In genomic region chr6:64817525-64817924, GRCh38 we compare ENCODE assay signal across 26 cellular contexts.
DNase-seq lines count a peak whose midpoint lies in the region; FAIRE-seq and TF ChIP-seq lines count a peak whose summit lies in the region.
"Had no signal": no experiment of that assay in that cellular context is flagged by ENCODE, and none has a peak within 500 bp of the region (broad histone marks: within the 10 kb centered on the region; RNA-seq: fewer than 3 reads in every experiment).

No MANE protein-coding gene starts in this region.

- H3K27me3 Mint-ChIP-seq in type B pancreatic cell: no peaks in the 10 kb centered on the region
- H3K27me3 Mint-ChIP-seq: CD4-positive, alpha-beta T cell had no signal

- H3K4me1 ChIP-seq in endothelial cell of umbilical vein (ENCODE audit: control insufficient read depth, extremely low read depth, insufficient read depth, low read length) (no peaks in the 10 kb centered on the region), OCI-LY7 (ENCODE audit: insufficient read depth, low read length, poor library complexity, severe bottlenecking) (no peaks in the 10 kb centered on the region)
- H3K4me1 ChIP-seq: A549; BLaER1 treated with 17β-estradiol and CSF1 and Interleukin-3, amounts not matched to agents 10 nM and 100 nM had no signal

- H3K4me3 Mint-ChIP-seq in type B pancreatic cell: no peak overlapping the region
- H3K4me3 Mint-ChIP-seq: CD4-positive, alpha-beta T cell had no signal

- BruUV-seq in endothelial cell of umbilical vein (replicated peaks; lab: Mats Ljungman, UMichigan) (no TSS peak), OCI-LY7 (replicated peaks; lab: Mats Ljungman, UMichigan) (no TSS peak)

- H3K4me1 Mint-ChIP-seq in type B pancreatic cell (ENCODE audit: unreplicated experiment): no peaks in the 10 kb centered on the region

- H3K9me1 ChIP-seq in endothelial cell of umbilical vein (replicated peaks; ENCODE audit: control insufficient read depth, extremely low read depth, insufficient read depth, low read length): no peaks in the 10 kb centered on the region

- intact Hi-C loops in endothelial cell of umbilical vein (cut with micrococcal nuclease) (no loop called here), OCI-LY7 (cut with micrococcal nuclease; ENCODE audit: unreplicated experiment) (no loop called here)

- no peaks in the 10 kb centered on the region for H3K36me3 Mint-ChIP-seq in type B pancreatic cell

- no peak for TF ChIP-seq CTCF in endothelial cell of umbilical vein (IDR thresholded peaks at IDR 0.05; ENCODE audit: extremely low read depth in 1 of 2, insufficient read depth in 1 of 2, low read depth in 1 of 2, low read length in 2 of 2)
- no peak for TF ChIP-seq CTCF in OCI-LY7 (conservative IDR thresholded peaks at IDR 0.05; ENCODE audit: low read length)
- no peak for TF ChIP-seq CTCF in type B pancreatic cell (conservative IDR thresholded peaks at IDR 0.05)

- H3K27ac Mint-ChIP-seq in type B pancreatic cell: no peak overlapping the region
- H3K27ac Mint-ChIP-seq: CD4-positive, alpha-beta T cell had no signal

- CTCF ChIA-PET in HEK293T (lab: Yijun Ruan, JAX) (no interaction called here), endothelial cell of umbilical vein (lab: Charles Lee) (no interaction called here), OCI-LY7 (lab: Charles Lee; ENCODE audit: unreplicated experiment) (no interaction called here)

- H3K9ac ChIP-seq in endothelial cell of umbilical vein (replicated peaks; ENCODE audit: extremely low read depth, insufficient read depth, low read length): no peak overlapping the region
- H3K9ac ChIP-seq: BLaER1 treated with 17β-estradiol and CSF1 and Interleukin-3, amounts not matched to agents 10 nM and 100 nM; SK-N-SH had no signal

- no peak for TF ChIP-seq POLR2A in endothelial cell of umbilical vein (IDR thresholded peaks at IDR 0.05; ENCODE audit: low read depth, low read length)

- no peaks in the 10 kb centered on the region for H3K27me3 ChIP-seq in endothelial cell of umbilical vein (ENCODE audit: control insufficient read depth in 2 of 2, insufficient read depth in 2 of 2, low read length in 2 of 2)
- H3K27me3 ChIP-seq: BLaER1 treated with 17β-estradiol and CSF1 and Interleukin-3, amounts not matched to agents 10 nM and 100 nM had no signal

- H2AFZ ChIP-seq in endothelial cell of umbilical vein (ENCODE audit: low read depth, low read length) (no peak overlapping the region), OCI-LY7 (ENCODE audit: low read length) (no peak overlapping the region)

- H3K4me2 ChIP-seq in endothelial cell of umbilical vein (ENCODE audit: insufficient read depth, low read length): no peak overlapping the region
- H3K4me2 ChIP-seq in OCI-LY7 (ENCODE audit: low read length): no peak overlapping the region
- H3K4me2 ChIP-seq: A549; BLaER1 treated with 17β-estradiol and CSF1 and Interleukin-3, amounts not matched to agents 10 nM and 100 nM; SK-N-SH had no signal

- no peaks in the 10 kb centered on the region for H3K9me2 ChIP-seq in OCI-LY7 (ENCODE audit: insufficient read depth, low read length)

- no peak overlapping the region for H3K4me3 ChIP-seq in endothelial cell of umbilical vein (replicated peaks in 1 of 3; ENCODE audit: insufficient read depth in 1 of 3, low read depth in 1 of 3, low read length in 3 of 3)
- H3K4me3 ChIP-seq in OCI-LY7 (ENCODE audit: low read depth, low read length, poor library complexity, severe bottlenecking): no peak overlapping the region
- H3K4me3 ChIP-seq: A549; BLaER1 treated with 17β-estradiol and CSF1 and Interleukin-3, amounts not matched to agents 10 nM and 100 nM had no signal

- dilution Hi-C loops in endothelial cell of umbilical vein (cut with MboI; ENCODE audit: extremely low pct_ligation_motif_present, low sequenced_read_pairs): no loop called here

- H3K27ac ChIP-seq in endothelial cell of umbilical vein (ENCODE audit: insufficient read depth, low read depth, low read length): no peak overlapping the region
- H3K27ac ChIP-seq in OCI-LY7 (ENCODE audit: low read depth, low read length, poor library complexity, severe bottlenecking): no peak overlapping the region
- H3K27ac ChIP-seq: A549; BLaER1 treated with 17β-estradiol and CSF1 and Interleukin-3, amounts not matched to agents 10 nM and 100 nM had no signal

- H3K9me3 Mint-ChIP-seq in type B pancreatic cell: no peaks in the 10 kb centered on the region

- POLR2A ChIA-PET in HEK293T (lab: Yijun Ruan, JAX) (no interaction called here), endothelial cell of umbilical vein (lab: Charles Lee) (no interaction called here), OCI-LY7 (lab: Charles Lee) (no interaction called here)

- H4K20me1 ChIP-seq in endothelial cell of umbilical vein (replicated peaks; ENCODE audit: control insufficient read depth, extremely low read depth, insufficient read depth, low read length): no peaks in the 10 kb centered on the region
- H4K20me1 ChIP-seq in OCI-LY7 (ENCODE audit: insufficient read depth, low read length): no peaks in the 10 kb centered on the region
- H4K20me1 ChIP-seq: BLaER1 treated with 17β-estradiol and CSF1 and Interleukin-3, amounts not matched to agents 10 nM and 100 nM had no signal

- H3K36me3 ChIP-seq in endothelial cell of umbilical vein (ENCODE audit: control insufficient read depth in 2 of 2, extremely low read depth in 1 of 2, insufficient read depth in 2 of 2, low read length in 2 of 2): no peaks in the 10 kb centered on the region
- no peaks in the 10 kb centered on the region for H3K36me3 ChIP-seq in OCI-LY7 (ENCODE audit: insufficient read depth, low read length)
- H3K36me3 ChIP-seq: BLaER1 treated with 17β-estradiol and CSF1 and Interleukin-3, amounts not matched to agents 10 nM and 100 nM had no signal

- H3K9me3 ChIP-seq in endothelial cell of umbilical vein (replicated peaks; ENCODE audit: control insufficient read depth, insufficient read depth, low read length) (no peaks in the 10 kb centered on the region), OCI-LY7 (ENCODE audit: low read length) (no peaks in the 10 kb centered on the region)
- H3K9me3 ChIP-seq: A549; BLaER1 treated with 17β-estradiol and CSF1 and Interleukin-3, amounts not matched to agents 10 nM and 100 nM; SK-N-SH had no signal

- H3K79me2 ChIP-seq in endothelial cell of umbilical vein (ENCODE audit: control insufficient read depth, insufficient read depth, low read length) (no peaks in the 10 kb centered on the region), OCI-LY7 (ENCODE audit: insufficient read depth, low read depth, low read length) (no peaks in the 10 kb centered on the region)

- peak; percentile 77 for DNase-seq in DMS 273 treated with DMSO at 0.1 percent for 48 hours (lab: John Stamatoyannopoulos, UW)
- no peak for DNase-seq in HEK293T (ENCODE audit: extremely low spot score)
- peak; percentile 49 for DNase-seq in NCI-H524 treated with DMSO at 0.1 percent for 48 hours (lab: John Stamatoyannopoulos, UW)
- DNase-seq in endothelial cell of umbilical vein (ENCODE audit: low read depth, low spot score): peak; percentile 39
- DNase-seq in OCI-LY7 (ENCODE audit: low spot score): no peak
- DNase-seq in SIG-M5 treated with dmso at 0.1 percent for 504 hours (lab: John Stamatoyannopoulos, UW; ENCODE audit: unreplicated experiment): no peak
- no peak for DNase-seq in type B pancreatic cell (ENCODE audit: extremely low spot score, unreplicated experiment)
- DNase-seq: AML-193; CD4-positive, alpha-beta T cell; COR-L47; DND-41; HCEC 1CT; Kasumi-1; MV-4-11; NCI-H1105 treated with DMSO at 0.1 percent for 48 hours; NCI-H446 treated with DMSO at 0.1 percent for 48 hours; OCI-M1; SIG-M5; SK-N-SH; T-helper 2 cell had no signal

- no peak for FAIRE-seq in endothelial cell of umbilical vein (lab: Jason Lieb, UNC)
- FAIRE-seq: A549, GM12892, H1, HepG2, RCC 7860 had no signal

TF ChIP-seq in HEK293T, 16 proteins besides CTCF, POLR2A, EP300 and RAD21:
- TF ChIP-seq ZNF384 (IDR thresholded peaks at IDR 0.05) (no peak), L3MBTL2 (conservative IDR thresholded peaks at IDR 0.05) (no peak)
- TF ChIP-seq, protein P1, sequence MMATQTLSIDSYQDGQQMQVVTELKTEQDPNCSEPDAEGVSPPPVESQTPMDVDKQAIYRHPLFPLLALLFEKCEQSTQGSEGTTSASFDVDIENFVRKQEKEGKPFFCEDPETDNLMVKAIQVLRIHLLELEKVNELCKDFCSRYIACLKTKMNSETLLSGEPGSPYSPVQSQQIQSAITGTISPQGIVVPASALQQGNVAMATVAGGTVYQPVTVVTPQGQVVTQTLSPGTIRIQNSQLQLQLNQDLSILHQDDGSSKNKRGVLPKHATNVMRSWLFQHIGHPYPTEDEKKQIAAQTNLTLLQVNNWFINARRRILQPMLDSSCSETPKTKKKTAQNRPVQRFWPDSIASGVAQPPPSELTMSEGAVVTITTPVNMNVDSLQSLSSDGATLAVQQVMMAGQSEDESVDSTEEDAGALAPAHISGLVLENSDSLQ (IDR thresholded peaks at IDR 0.05): peak; percentile 51

TF ChIP-seq in endothelial cell of umbilical vein, 7 proteins besides CTCF, POLR2A, EP300 and RAD21:
- TF ChIP-seq, protein P2, sequence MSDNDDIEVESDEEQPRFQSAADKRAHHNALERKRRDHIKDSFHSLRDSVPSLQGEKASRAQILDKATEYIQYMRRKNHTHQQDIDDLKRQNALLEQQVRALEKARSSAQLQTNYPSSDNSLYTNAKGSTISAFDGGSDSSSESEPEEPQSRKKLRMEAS (IDR thresholded peaks at IDR 0.05; ENCODE audit: insufficient read depth, insufficient read length): no peak
- TF ChIP-seq GATA2 (IDR thresholded peaks at IDR 0.05; ENCODE audit: insufficient read depth, insufficient read length, low read depth, low read length) (no peak), MYC (IDR thresholded peaks at IDR 0.05; ENCODE audit: low read depth, low read length) (no peak), JUN (IDR thresholded peaks at IDR 0.05; ENCODE audit: borderline replicate concordance, insufficient read depth, insufficient read length, low read depth) (no peak), EZH2 (IDR thresholded peaks at IDR 0.05; ENCODE audit: borderline replicate concordance, low read depth, low read length, severe bottlenecking) (no peak), POLR2AphosphoS5 (IDR thresholded peaks at IDR 0.05; ENCODE audit: insufficient read depth, low read depth, low read length) (no peak), FOS (IDR thresholded peaks at IDR 0.05; ENCODE audit: borderline replicate concordance, insufficient read depth, low read length) (no peak)

Comparison
In these comparisons a context has a peak if more than half of its experiments do, and no peak if none do; other contexts are left out.
1. DNase-seq: peak in DMS 273 treated with DMSO at 0.1 percent for 48 hours (single experiment), NCI-H524 treated with DMSO at 0.1 percent for 48 hours (single experiment) and endothelial cell of umbilical vein (single experiment); none in HEK293T (single experiment), OCI-LY7 (single experiment), SIG-M5 treated with dmso at 0.1 percent for 504 hours (single experiment) and type B pancreatic cell (single experiment).